ENCODE assay signal across 15 cellular contexts in the genomic region with DNA sequence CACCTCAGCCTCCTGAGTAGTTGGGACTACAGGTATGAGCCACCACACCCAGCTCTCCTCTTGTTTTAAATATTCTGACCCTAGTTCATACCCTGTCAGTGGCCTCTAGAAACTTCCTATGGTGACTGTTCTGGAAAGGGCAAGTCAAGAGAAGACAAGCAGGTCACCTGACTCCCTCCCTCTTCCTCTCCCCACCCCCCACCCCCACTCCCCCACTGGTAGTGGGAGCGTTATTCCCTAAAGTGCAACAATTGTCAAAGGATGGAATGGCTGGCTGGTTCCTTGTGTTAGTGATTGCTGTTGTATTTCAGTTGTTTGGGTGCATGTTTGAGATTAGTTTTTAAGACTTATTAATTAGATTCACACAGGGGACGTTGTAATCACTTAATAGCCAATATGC.
DNase-seq lines count a peak whose midpoint lies in the region; ATAC-seq and TF ChIP-seq lines count a peak whose summit lies in the region.
"Had no signal": no experiment of that assay in that cellular context is flagged by ENCODE, and none has a peak within 500 bp of the region (broad histone marks: within the 10 kb centered on the region; RNA-seq: fewer than 3 reads in every experiment).

No MANE protein-coding gene starts in this region.

- TF ChIP-seq CTCF in GM23338 (conservative IDR thresholded peaks at IDR 0.05; ENCODE audit: low read depth in 2 of 2) (no peak), Loucy (conservative IDR thresholded peaks at IDR 0.05; ENCODE audit: low read length) (no peak), suprapubic skin (IDR thresholded peaks at IDR 0.05) (no peak), heart right ventricle (IDR thresholded peaks at IDR 0.05) (no peak)

- H3K27me3 ChIP-seq in GM23338 (ENCODE audit: insufficient read depth): no peaks in the 10 kb centered on the region
- H3K27me3 ChIP-seq in Loucy (ENCODE audit: insufficient read depth, low read length, poor library complexity, severe bottlenecking): no peaks in the 10 kb centered on the region
- no peaks in the 10 kb centered on the region for H3K27me3 ChIP-seq in suprapubic skin
- H3K27me3 ChIP-seq in heart right ventricle: no peaks in the 10 kb centered on the region

- H3K9me3 ChIP-seq in Loucy (ENCODE audit: insufficient read depth, low read depth, low read length): peaks cover 10% of the 10 kb centered on the region; the same call in 1 of the 2 replicates
- no peaks in the 10 kb centered on the region for H3K9me3 ChIP-seq in suprapubic skin
- H3K9me3 ChIP-seq in heart right ventricle: peaks cover 0 to 5% (median 0%) of the 10 kb centered on the region in 11 donors

- H3K27me3 Mint-ChIP-seq in GM23338 (ENCODE audit: insufficient read depth, low read depth, poor library complexity): peaks cover 8% of the 10 kb centered on the region
- no peaks in the 10 kb centered on the region for H3K27me3 Mint-ChIP-seq in dendritic cell treated with granulocyte-macrophage colony-stimulating factor and Interleukin-4, amounts not matched to agents 40 ng/mL and 50 ng/mL, for 4 days

- no peak for ATAC-seq in GM23338
- no peak for ATAC-seq in GM18873 (IDR thresholded peaks at IDR 0.05; ENCODE audit: low FRiP score, unreplicated experiment)
- ATAC-seq in heart right ventricle: no peak
- ATAC-seq: CD8-positive, alpha-beta T cell; HCT116 had no signal

- peaks cover 14% of the 10 kb centered on the region for H3K9me3 Mint-ChIP-seq in GM23338
- peaks cover 6% of the 10 kb centered on the region for H3K9me3 Mint-ChIP-seq in dendritic cell treated with granulocyte-macrophage colony-stimulating factor and Interleukin-4, amounts not matched to agents 40 ng/mL and 50 ng/mL, for 4 days

- peaks cover 83% of the 10 kb centered on the region for H3K79me2 ChIP-seq in GM23338 (replicated peaks; ENCODE audit: insufficient read depth)
- H3K79me2 ChIP-seq in Loucy (ENCODE audit: insufficient read depth, low read length): peaks cover 28% of the 10 kb centered on the region

- intact Hi-C loops in dendritic cell treated with granulocyte-macrophage colony-stimulating factor and Interleukin-4, amounts not matched to agents 40 ng/mL and 50 ng/mL, for 4 days (cut with micrococcal nuclease): no loop called here
- intact Hi-C loops in heart right ventricle (cut with DNase I): no loop called here

- TF ChIP-seq POLR2A in suprapubic skin (IDR thresholded peaks at IDR 0.05): no peak

- WGBS in suprapubic skin: 46% methylated on average over 2 of the region's 2 CpGs
- WGBS in heart right ventricle, 2 donors: 57% methylated on average over 2 of the region's 2 CpGs

- no peak for TF ChIP-seq EP300 in suprapubic skin (IDR thresholded peaks at IDR 0.05)

- H3K4me1 Mint-ChIP-seq in GM23338: peaks cover 68% of the 10 kb centered on the region
- H3K4me1 Mint-ChIP-seq in dendritic cell treated with granulocyte-macrophage colony-stimulating factor and Interleukin-4, amounts not matched to agents 40 ng/mL and 50 ng/mL, for 4 days (ENCODE audit: low read depth): peaks cover 43% of the 10 kb centered on the region

- H3F3A ChIP-seq in GM23338 (replicated peaks; ENCODE audit: low read depth) (no peaks in the 10 kb centered on the region), Loucy (ENCODE audit: low read depth) (peaks cover 3% of the 10 kb centered on the region; the same call in 1 of the 2 replicates)

- no peak overlapping the region for H2AFZ ChIP-seq in GM23338
- no peak overlapping the region for H2AFZ ChIP-seq in Loucy (ENCODE audit: low read length)

- H3K27ac ChIP-seq in GM23338 (ENCODE audit: low read depth) (peak overlapping the region; percentile 45), suprapubic skin (peak overlapping the region; percentile 47), heart right ventricle (no peak overlapping the region)
- H3K27ac ChIP-seq: HL-60 had no signal

- H3K4me3 Mint-ChIP-seq in GM23338: peak overlapping the region; percentile 41; the same call in 1 of the 3 replicates
- no peak overlapping the region for H3K4me3 Mint-ChIP-seq in dendritic cell treated with granulocyte-macrophage colony-stimulating factor and Interleukin-4, amounts not matched to agents 40 ng/mL and 50 ng/mL, for 4 days
- H3K4me3 Mint-ChIP-seq: CD14-positive monocyte; CD8-positive, alpha-beta T cell had no signal

- H4K20me1 ChIP-seq in GM23338 (replicated peaks; ENCODE audit: insufficient read depth) (no peaks in the 10 kb centered on the region), Loucy (ENCODE audit: insufficient read depth, low read length, poor library complexity, severe bottlenecking) (no peaks in the 10 kb centered on the region)

- H3K4me3 ChIP-seq in GM23338: peak overlapping the region; percentile 17
- H3K4me3 ChIP-seq in Loucy (ENCODE audit: low read length, poor library complexity, severe bottlenecking): no peak overlapping the region
- H3K4me3 ChIP-seq in suprapubic skin: no peak overlapping the region
- no peak overlapping the region for H3K4me3 ChIP-seq in heart right ventricle

- H3K9me2 ChIP-seq in GM23338 (ENCODE audit: insufficient read depth) (no peaks in the 10 kb centered on the region), Loucy (replicated peaks; ENCODE audit: low read depth, low read length) (no peaks in the 10 kb centered on the region)

- DNase-seq in GM23338 (ENCODE audit: low spot score) (no peak), suprapubic skin (ENCODE audit: low spot score in 2 of 2) (no peak), NOMO-1 treated with DMSO at 0.1 percent for 48 hours (lab: John Stamatoyannopoulos, UW; ENCODE audit: unreplicated experiment) (no peak), heart right ventricle (no peak), SW 1271 (lab: John Stamatoyannopoulos, UW) (no peak)
- DNase-seq: CD8-positive, alpha-beta T cell; COR-L47; DND-41; GDM1 had no signal

- H3K4me2 ChIP-seq in GM23338 (peak overlapping the region; percentile 66), Loucy (ENCODE audit: low read depth, low read length, poor library complexity, severe bottlenecking) (no peak overlapping the region)

- peaks cover 21% of the 10 kb centered on the region for H3K36me3 Mint-ChIP-seq in GM23338 (ENCODE audit: low read depth)
- peaks cover 90% of the 10 kb centered on the region for H3K36me3 Mint-ChIP-seq in dendritic cell treated with granulocyte-macrophage colony-stimulating factor and Interleukin-4, amounts not matched to agents 40 ng/mL and 50 ng/mL, for 4 days (ENCODE audit: low read depth)

- H3K36me3 ChIP-seq in GM23338 (ENCODE audit: insufficient read depth): 0 out of 2 replicates have a peak, but pooled peaks cover 3% of the 10 kb centered on the region
- peaks cover 4% of the 10 kb centered on the region for H3K36me3 ChIP-seq in Loucy (ENCODE audit: insufficient read depth, low read length)
- no peaks in the 10 kb centered on the region for H3K36me3 ChIP-seq in suprapubic skin
- H3K36me3 ChIP-seq in heart right ventricle: peaks cover 0 to 8% (median 0%) of the 10 kb centered on the region in 9 donors

- H3K27ac Mint-ChIP-seq in GM23338: peak overlapping the region; percentile 81
- peak overlapping the region; percentile 13 for H3K27ac Mint-ChIP-seq in dendritic cell treated with granulocyte-macrophage colony-stimulating factor and Interleukin-4, amounts not matched to agents 40 ng/mL and 50 ng/mL, for 4 days
- H3K27ac Mint-ChIP-seq: CD8-positive, alpha-beta T cell had no signal

- peak overlapping the region; percentile 62 for H3K9ac ChIP-seq in Loucy (ENCODE audit: low read depth, low read length, poor library complexity, severe bottlenecking)

- H3K4me1 ChIP-seq in GM23338 (ENCODE audit: insufficient read depth) (peaks cover 73% of the 10 kb centered on the region), Loucy (ENCODE audit: insufficient read depth, low read length, poor library complexity, severe bottlenecking) (peaks cover 80% of the 10 kb centered on the region), suprapubic skin (peaks cover 47% of the 10 kb centered on the region), heart right ventricle (peaks cover 0 to 46% (median 23%) of the 10 kb centered on the region in 9 donors)

TF ChIP-seq in GM23338, 12 proteins besides CTCF, POLR2A, EP300 and RAD21 (continues in another document):
- no peak for TF ChIP-seq REST (IDR thresholded peaks at IDR 0.05; ENCODE audit: unreplicated experiment)

Comparison
In these comparisons a context has a peak if more than half of its experiments do, and no peak if none do; other contexts are left out.
1. H3K27ac ChIP-seq: peak in GM23338 (single experiment) and suprapubic skin (single experiment); none in heart right ventricle (0 of 10).